ENCODE assay signal across 8 cellular contexts in genomic region chr2:229922449-229923386, GRCh38. TPM values are rescaled to one million over a fixed set of nuclear protein-coding genes. Genes with fewer than 3 reads are reported as not detected.
DNase-seq lines count a peak whose midpoint lies in the region; ATAC-seq and TF ChIP-seq lines count a peak whose summit lies in the region.

Gene FBXO36 (plus strand): TSS chr2:229922503. CDS start chr2:229922514, 11 bp downstream.

- intact Hi-C loops in ovary (cut with DNase I) (loop anchor here in 2 of 4 donors (10.0 kb wide), 1 partner anchor 118 kb away; no protein-coding TSS in a partner anchor), tibial artery (cut with DNase I; ENCODE audit: low total_unique reads) (loop anchor here (10.0 kb wide), 1 partner anchor 128 kb away; no protein-coding TSS in a partner anchor)

- no peaks in the 10 kb centered on the region for H3K27me3 ChIP-seq in gastroesophageal sphincter
- H3K27me3 ChIP-seq in ovary, result no peaks in the 10 kb centered on the region
- H3K27me3 ChIP-seq in tibial artery, result no peaks in the 10 kb centered on the region

- TF ChIP-seq EP300 in gastroesophageal sphincter (IDR thresholded peaks at IDR 0.05) (no peak), ovary (IDR thresholded peaks at IDR 0.05) (no peak)

- TF ChIP-seq POLR2A in gastroesophageal sphincter (IDR thresholded peaks at IDR 0.05) (no peak), ovary (IDR thresholded peaks at IDR 0.05) (no peak)

- peak; percentile 85 for DNase-seq in DMS114 treated with DMSO at 0.1 percent for 48 hours (lab: John Stamatoyannopoulos, UW; ENCODE audit: unreplicated experiment)
- peak in 61 of 76 experiments; percentile 22 to 95 (median 82) for DNase-seq in HUDEP-2 (lab: John Stamatoyannopoulos, UW; ENCODE audit: unreplicated experiment in 76 of 76)
- DNase-seq in OCI-M1 (lab: John Stamatoyannopoulos, UW), result peak; percentile 89
- peak; percentile 61 for DNase-seq in activated gamma-delta T cell (lab: John Stamatoyannopoulos, UW)
- DNase-seq in ovary, result peak in 1 of 5 donors; percentile 90
- DNase-seq in tibial artery, result peak in 1 of 2 donors; percentile 85

- H3K27ac ChIP-seq in gastroesophageal sphincter (peak within 1 kb of the TSS; percentile 94 to 100 (median 98)), ovary (peak within 1 kb of the TSS; percentile 83 to 93), tibial artery (peak within 1 kb of the TSS; percentile 97 to 99)

- TF ChIP-seq CTCF in gastroesophageal sphincter (IDR thresholded peaks at IDR 0.05) (no peak), ovary (IDR thresholded peaks at IDR 0.05) (no peak), tibial artery (IDR thresholded peaks at IDR 0.05) (no peak)

- 1 to 5% methylated on average over 11 to 16 of the region's 61 CpGs for WGBS in gastroesophageal sphincter (ENCODE audit: low coverage in 1 of 2), 2 donors
- 1% methylated on average over 61 of the region's 61 CpGs for WGBS in ovary, 3 donors

- H3K4me3 ChIP-seq in gastroesophageal sphincter (peak within 1 kb of the TSS; percentile 70 to 96), ovary (peak within 1 kb of the TSS; percentile 82), tibial artery (peak within 1 kb of the TSS; percentile 89 to 97)

- H3K36me3 ChIP-seq in gastroesophageal sphincter (peaks cover 0 to 4% of the 10 kb centered on the region in 2 donors), ovary (no peaks in the 10 kb centered on the region), tibial artery (peaks cover 0 to 3% (median 0%) of the 10 kb centered on the region in 3 donors)

- H3K9me3 ChIP-seq in gastroesophageal sphincter (no peaks in the 10 kb centered on the region), ovary (no peaks in the 10 kb centered on the region), tibial artery (no peaks in the 10 kb centered on the region)

- H3K4me1 ChIP-seq in gastroesophageal sphincter (peaks cover 0 to 49% (median 9%) of the 10 kb centered on the region in 3 donors), ovary (ENCODE audit: insufficient read depth) (peaks cover 5% of the 10 kb centered on the region), tibial artery (peaks cover 0 to 30% (median 9%) of the 10 kb centered on the region in 4 donors)

- ATAC-seq in GM21423 (IDR thresholded peaks at IDR 0.05; ENCODE audit: unreplicated experiment) (peak; percentile 57), gastroesophageal sphincter (peak; percentile 78)

RNA-seq across cellular contexts. Expression of gene FBXO36, which starts in this region (rescaled TPM):
- total RNA-seq in gastroesophageal sphincter (1 to 10 TPM; 2.2 to 3.6 (median 3.4) TPM), ovary (1 to 10 TPM; 1.5 to 8.4 (median 4.4) TPM)
- polyA plus RNA-seq in ovary, result 1 to 10 TPM; 2.9 to 3.3 TPM
